Comparison of ENCODE assay signal across 8 cellular contexts in genomic region chr21:42258150-42258884, GRCh38. TPM values are rescaled to one million over a fixed set of nuclear protein-coding genes. Genes with fewer than 3 reads are reported as not detected.
DNase-seq lines count a peak whose midpoint lies in the region; ATAC-seq and TF ChIP-seq lines count a peak whose summit lies in the region.

No MANE protein-coding gene starts in this region.

- no peaks in the 10 kb centered on the region for H3K79me1 ChIP-seq in trophoblast cell (ENCODE audit: low read length)

- H3K4ac ChIP-seq in trophoblast cell (ENCODE audit: low read depth, low read length) = no peak overlapping the region

- ATAC-seq in upper lobe of left lung (ENCODE audit: low FRiP score in 2 of 2) (peak; percentile 62 to 72), HG02852 (IDR thresholded peaks at IDR 0.05; ENCODE audit: unreplicated experiment) (no peak)

- H3K36me3 ChIP-seq in SJSA1 (no peaks in the 10 kb centered on the region), trophoblast cell (ENCODE audit: control insufficient read depth in 1 of 2, insufficient read depth in 2 of 2, low read length in 2 of 2) (no peaks in the 10 kb centered on the region), upper lobe of left lung (no peaks in the 10 kb centered on the region)

- no CpG with 5 or more reads among the region's 4 CpGs for WGBS in trophoblast cell (ENCODE audit: extremely low coverage, insufficient coverage, insufficient read length)
- 23 to 24% methylated on average over 4 of the region's 4 CpGs for WGBS in upper lobe of left lung, 2 donors

- no peak overlapping the region for H3K14ac ChIP-seq in trophoblast cell (ENCODE audit: low read length)

- no peak for TF ChIP-seq EP300 in upper lobe of left lung (IDR thresholded peaks at IDR 0.05)

- no peak overlapping the region for H2BK5ac ChIP-seq in trophoblast cell (ENCODE audit: low read depth, low read length, poor library complexity)

- TF ChIP-seq CTCF in upper lobe of left lung (IDR thresholded peaks at IDR 0.05) = peak; percentile 79 to 89 (median 84)

- no peak overlapping the region for H4K12ac ChIP-seq in trophoblast cell (ENCODE audit: low read depth, low read length)

- H3K4me3 ChIP-seq in Jurkat, Clone E6-1 (ENCODE audit: low read length) = no peak overlapping the region
- no peak overlapping the region for H3K4me3 ChIP-seq in SJSA1
- no peak overlapping the region for H3K4me3 ChIP-seq in trophoblast cell (ENCODE audit: low read depth, low read length)
- H3K4me3 ChIP-seq in upper lobe of left lung = no peak overlapping the region

- no peak for TF ChIP-seq POLR2A in upper lobe of left lung (IDR thresholded peaks at IDR 0.05)

- no peak overlapping the region for H3K23ac ChIP-seq in trophoblast cell (ENCODE audit: low read length)

- H3K4me1 ChIP-seq in SJSA1 (replicated peaks) (peaks cover 38% of the 10 kb centered on the region), trophoblast cell (ENCODE audit: control insufficient read depth in 1 of 2, insufficient read depth in 2 of 2, low read length in 2 of 2) (peaks cover 4 to 6% of the 10 kb centered on the region in 2 experiments), upper lobe of left lung (peaks cover 31 to 54% (median 37%) of the 10 kb centered on the region in 4 donors)

- H3K9ac ChIP-seq in trophoblast cell (ENCODE audit: low read length) = no peak overlapping the region

- H2AK5ac ChIP-seq in trophoblast cell (ENCODE audit: low read length) = no peak overlapping the region

- H3K18ac ChIP-seq in trophoblast cell (ENCODE audit: low read length) = no peak overlapping the region

- H3K27me3 ChIP-seq in SJSA1 (replicated peaks) (no peaks in the 10 kb centered on the region), trophoblast cell (ENCODE audit: insufficient read depth, low read length) (no peaks in the 10 kb centered on the region), upper lobe of left lung (no peaks in the 10 kb centered on the region)

- no peaks in the 10 kb centered on the region for H3K79me2 ChIP-seq in trophoblast cell (ENCODE audit: control insufficient read depth, insufficient read depth, low read length, poor library complexity)

- no peak overlapping the region for H2AFZ ChIP-seq in trophoblast cell (ENCODE audit: insufficient read depth, low read length, poor library complexity)

- DNase-seq in GM03348 (ENCODE audit: low spot score) (peak; percentile 88), SJSA1 (ENCODE audit: low read depth in 1 of 2, low spot score in 2 of 2) (peak; percentile 44 to 65), activated gamma-delta T cell (lab: John Stamatoyannopoulos, UW) (peak; percentile 32), germinal center (ENCODE audit: low spot score) (peak; percentile 91), trophoblast cell (peak; percentile 39 to 69), upper lobe of left lung (peak in 1 of 2 donors; percentile 82)
- peak; percentile 68 for DNase-seq in Jurkat, Clone E6-1 (ENCODE audit: low read depth, low spot score)

- no peak overlapping the region for H2BK12ac ChIP-seq in trophoblast cell (ENCODE audit: low read length)

- H2BK120ac ChIP-seq in trophoblast cell (ENCODE audit: insufficient read depth, low read length, poor library complexity) = no peak overlapping the region

- H4K91ac ChIP-seq in trophoblast cell (ENCODE audit: low read depth, low read length) = no peak overlapping the region

- no peak overlapping the region for H3K4me2 ChIP-seq in trophoblast cell (ENCODE audit: low read length)

- H3K27ac ChIP-seq in SJSA1 (no peak overlapping the region), trophoblast cell (ENCODE audit: low read depth, low read length) (no peak overlapping the region), upper lobe of left lung (no peak overlapping the region)

- no peak overlapping the region for H4K8ac ChIP-seq in trophoblast cell (ENCODE audit: low read depth, low read length)

- H3K9me3 ChIP-seq in SJSA1 (replicated peaks) (no peaks in the 10 kb centered on the region), trophoblast cell (ENCODE audit: insufficient read depth, low read depth, low read length) (peaks cover 4% of the 10 kb centered on the region), upper lobe of left lung (no peaks in the 10 kb centered on the region)

RNA-seq across cellular contexts. Expression of gene ABCG1, which starts 39.4 kb away (rescaled TPM):
- 19.7 TPM for polyA plus RNA-seq in Jurkat, Clone E6-1 (2012; ENCODE audit: insufficient read depth, insufficient read length)
- 4.5 and 11.5 TPM in 2 replicates for total RNA-seq in SJSA1 (2014; rRNA removed; shearing (Covaris generic))
- polyA plus RNA-seq in trophoblast cell (2013) = 0.70 and 0.99 TPM in 2 replicates
- 100 to 1,000 TPM in 2 of 6 donors, 10 to 100 TPM in 4; 56.7 to 130 (median 79.8) TPM for total RNA-seq in upper lobe of left lung

RNA-seq across cellular contexts. Expression of gene TFF3, which starts 56.9 kb away (rescaled TPM):
- not detected for polyA plus RNA-seq in Jurkat, Clone E6-1 (2012; ENCODE audit: insufficient read depth, insufficient read length)
- total RNA-seq in SJSA1 (2014; rRNA removed; shearing (Covaris generic)) = not detected in 2 replicates
- 0.60 and 0.63 TPM in 2 replicates for polyA plus RNA-seq in trophoblast cell (2013)
- 10 to 100 TPM in 5 of 6 donors, 1 to 10 TPM in 1; 5.9 to 21.5 (median 18.2) TPM for total RNA-seq in upper lobe of left lung
